Comparison of ENCODE assay signal across 26 cellular contexts in the genomic region with DNA sequence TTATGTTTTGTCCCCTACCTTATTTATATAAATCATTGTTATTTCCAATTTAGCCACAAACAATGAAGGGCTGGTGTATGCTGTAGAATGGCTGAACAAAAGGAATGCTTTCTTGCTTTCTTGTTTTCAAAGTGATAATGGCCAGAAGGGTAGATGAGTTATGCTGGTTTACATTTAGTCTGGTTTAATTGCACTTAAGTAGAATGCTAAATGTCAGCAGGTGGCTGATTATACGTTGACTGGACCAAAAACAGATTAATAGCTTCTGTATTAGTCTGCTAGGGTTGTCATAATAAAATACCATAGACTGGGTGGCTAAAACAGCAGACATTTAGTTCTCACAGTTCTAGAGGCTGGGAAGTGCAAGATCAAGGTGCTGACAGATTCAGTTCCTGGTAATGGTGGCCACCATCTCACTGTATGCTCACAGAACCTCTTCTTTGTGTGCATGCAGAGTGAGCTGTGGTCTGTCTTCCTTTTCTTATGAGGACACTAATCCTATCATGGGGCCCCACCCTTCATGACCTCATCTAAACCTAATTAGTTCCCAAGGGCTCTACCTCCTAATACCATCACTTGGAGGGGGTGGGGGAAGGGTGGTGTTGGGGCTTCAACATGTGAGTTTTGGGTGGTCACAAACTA. TPM values are rescaled to one million over a fixed set of nuclear protein-coding genes. Genes with fewer than 3 reads are reported as not detected.
"Had no signal": no experiment of that assay in that cellular context is flagged by ENCODE, and none has a peak within 500 bp of the region (broad histone marks: within the 10 kb centered on the region; RNA-seq: fewer than 3 reads in every experiment).

No MANE protein-coding gene starts in this region.

- H3K27ac ChIP-seq: foreskin keratinocyte, neutrophil, ovary, psoas muscle, stomach, suprapubic skin, transverse colon, uterus had no signal

- H3K36me3 ChIP-seq: left lung, neutrophil, ovary, stomach, suprapubic skin, transverse colon, uterus had no signal

- H3K27ac Mint-ChIP-seq: activated naive CD4-positive, alpha-beta T cell treated with anti-CD3 and anti-CD28 coated beads, Interleukin-2, amount 10 ng/mL, durations not matched to agents 7 days and 5 days; activated T-cell treated with anti-CD3 and anti-CD28 coated beads, Interleukin-2, amount 50 U/mL, for 72 hours; brain had no signal

- H3K4me1 ChIP-seq: foreskin keratinocyte, suprapubic skin, uterus had no signal

- H3K27me3 ChIP-seq: left lung, neutrophil, ovary, suprapubic skin, transverse colon, uterus had no signal

- ATAC-seq: activated T-cell treated with anti-CD3 and anti-CD28 coated beads, Interleukin-2, amount 50 U/mL, for 72 hours; foreskin keratinocyte; left lung; right cardiac atrium had no signal

- DNase-seq: activated CD4-positive, alpha-beta T cell treated with anti-CD3 and anti-CD28 coated beads for 4 hours; activated CD4-positive, alpha-beta T cell treated with anti-CD3 and anti-CD28 coated beads, Interleukin-2, amount 50 U/mL, for 48 hours; activated CD4-positive, CD25-positive, alpha-beta regulatory T cell; activated effector memory CD4-positive, alpha-beta T cell treated with Interleukin-2 at 50 U/mL for 16 hours; activated naive CD4-positive, alpha-beta T cell treated with anti-CD3 and anti-CD28 coated beads, Interleukin-2, amount 10 ng/mL, durations not matched to agents 7 days and 5 days; activated T-cell treated with anti-CD3 and anti-CD28 coated beads, Interleukin-2, amount 50 U/mL, for 72 hours; aorta; erythroblast; foreskin keratinocyte; kidney glomerular epithelial cell; left lung; midbrain; ovary; psoas muscle; right cardiac atrium; stimulated activated CD4-positive, alpha-beta T cell treated with anti-CD3 and anti-CD28 coated beads, Interleukin-12 subunit alpha, Interleukin-12 subunit beta, amount 100 ng/mL, for 4 hours; stimulated activated CD4-positive, alpha-beta T cell treated with anti-CD3 and anti-CD28 coated beads, Interleukin-4, amount 100 ng/mL, for 4 hours; stomach; T1000; transverse colon; uterus had no signal

- H3K9me3 Mint-ChIP-seq: activated T-cell treated with anti-CD3 and anti-CD28 coated beads, Interleukin-2, amount 50 U/mL, for 72 hours had no signal

- H3K4me3 Mint-ChIP-seq: activated naive CD4-positive, alpha-beta T cell treated with anti-CD3 and anti-CD28 coated beads, Interleukin-2, amount 10 ng/mL, durations not matched to agents 7 days and 5 days; activated T-cell treated with anti-CD3 and anti-CD28 coated beads, Interleukin-2, amount 50 U/mL, for 72 hours; brain; nephron had no signal

- H3K9me3 ChIP-seq: neutrophil, ovary, psoas muscle, transverse colon, uterus had no signal

- H3K36me3 Mint-ChIP-seq: activated naive CD4-positive, alpha-beta T cell treated with anti-CD3 and anti-CD28 coated beads, Interleukin-2, amount 10 ng/mL, durations not matched to agents 7 days and 5 days; brain had no signal

- H3K4me3 ChIP-seq: left lung, lung, ovary, psoas muscle, stomach, suprapubic skin, transverse colon, uterus had no signal

RNA-seq across cellular contexts. Expression of a gene that starts 17.1 kb away (rescaled TPM):
- total RNA-seq: foreskin keratinocyte, suprapubic skin had no signal
- polyA plus RNA-seq: foreskin keratinocyte had no signal
